30 cellular contexts compared by ENCODE assay signal in the genomic region with DNA sequence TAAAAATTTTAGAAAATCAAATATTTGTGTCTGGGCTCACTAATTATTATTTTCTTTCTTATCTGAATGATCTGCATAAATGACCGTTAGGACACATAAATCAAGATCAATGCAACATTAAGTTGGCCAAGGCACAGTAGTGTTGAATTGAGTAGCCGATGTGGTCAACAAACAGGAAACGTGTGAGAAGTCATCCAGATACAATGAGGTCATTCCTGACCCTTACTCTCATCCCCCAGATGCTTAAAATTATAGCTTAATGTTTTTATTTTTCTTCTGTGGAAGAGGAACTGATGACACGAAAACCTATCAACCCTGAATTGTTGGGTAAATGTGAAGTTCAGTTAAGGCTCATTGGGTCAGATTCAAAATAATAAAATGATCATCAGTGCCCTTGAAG.
"Had no signal": no experiment of that assay in that cellular context is flagged by ENCODE, and none has a peak within 500 bp of the region (broad histone marks: within the 10 kb centered on the region; RNA-seq: fewer than 3 reads in every experiment).

No MANE protein-coding gene starts in this region.

- H3K4me3 ChIP-seq: left lung, lung, mucosa of descending colon, psoas muscle, right atrium auricular region, right lobe of liver, smooth muscle cell, tibial nerve, uterus had no signal

- H3K27ac ChIP-seq: left lung, parathyroid adenoma, psoas muscle, right atrium auricular region, right lobe of liver, tibial nerve, uterus had no signal

- H3K9me3 Mint-ChIP-seq: stimulated activated memory B cell treated with anti-CD40 and anti-IgM and Interleukin-4, amounts not matched to agents 10 μg/mL and 1 μg/mL and 100 μg/mL, for 72 hours had no signal

- H3K4me2 ChIP-seq: smooth muscle cell had no signal

- DNase-seq: hypothalamus; immature natural killer cell; kidney; left colon; left lung; mesendoderm; mucosa of descending colon; naive thymus-derived CD4-positive, alpha-beta T cell; nucleus accumbens; psoas muscle; right lobe of liver; stimulated activated CD4-positive, alpha-beta T cell treated with anti-CD3 and anti-CD28 coated beads, Interleukin-1b, Interleukin-23, amount 100 ng/mL, for 48 hours; stimulated activated CD4-positive, alpha-beta T cell treated with anti-CD3 and anti-CD28 coated beads, Interleukin-2, amount 100 ng/mL, for 48 hours; stimulated activated CD4-positive, alpha-beta T cell treated with anti-CD3 and anti-CD28 coated beads, Interleukin-4, amount 100 ng/mL, for 4 hours; stimulated activated CD8-positive, alpha-beta memory T cell treated with anti-CD3 and anti-CD28 coated beads, Interleukin-4, amount 100 ng/mL, for 48 hours; stimulated activated naive CD4-positive, alpha-beta T cell treated with Interleukin-2 at 50 U/mL for 16 hours; stimulated activated naive CD8-positive, alpha-beta T cell treated with anti-CD3 and anti-CD28 coated beads, Interleukin-15, amount 100 ng/mL, for 72 hours; substantia nigra; uterus had no signal

- H3K27ac Mint-ChIP-seq: immature natural killer cell; mesothelial cell of epicardium; naive thymus-derived CD4-positive, alpha-beta T cell; nephron; stimulated activated memory B cell treated with anti-CD40 and anti-IgM and Interleukin-4, amounts not matched to agents 10 μg/mL and 1 μg/mL and 100 μg/mL, for 72 hours; stimulated activated naive CD8-positive, alpha-beta T cell treated with anti-CD3 and anti-CD28 coated beads, Interleukin-15, amount 100 ng/mL, for 72 hours; type B pancreatic cell had no signal

- H2AFZ ChIP-seq: parathyroid adenoma had no signal

- H3K4me1 Mint-ChIP-seq: immature natural killer cell; naive thymus-derived CD4-positive, alpha-beta T cell; nephron; stimulated activated naive CD8-positive, alpha-beta T cell treated with anti-CD3 and anti-CD28 coated beads, Interleukin-15, amount 100 ng/mL, for 72 hours had no signal

- H3K9me3 ChIP-seq: left lung, mucosa of descending colon, psoas muscle, right atrium auricular region, right lobe of liver, tibial nerve, uterus had no signal

- ATAC-seq: left colon; left lung; mucosa of descending colon; naive thymus-derived CD4-positive, alpha-beta T cell; psoas muscle; right lobe of liver; stimulated activated memory B cell treated with anti-CD40 and anti-IgM and Interleukin-4, amounts not matched to agents 10 μg/mL and 1 μg/mL and 100 μg/mL, for 72 hours; stimulated activated naive CD8-positive, alpha-beta T cell treated with anti-CD3 and anti-CD28 coated beads, Interleukin-15, amount 100 ng/mL, for 72 hours had no signal

- FAIRE-seq: islet of Langerhans, kidney had no signal

- H3K36me3 Mint-ChIP-seq: immature natural killer cell; naive thymus-derived CD4-positive, alpha-beta T cell; stimulated activated memory B cell treated with anti-CD40 and anti-IgM and Interleukin-4, amounts not matched to agents 10 μg/mL and 1 μg/mL and 100 μg/mL, for 72 hours; type B pancreatic cell had no signal

- H3K27me3 Mint-ChIP-seq: stimulated activated memory B cell treated with anti-CD40 and anti-IgM and Interleukin-4, amounts not matched to agents 10 μg/mL and 1 μg/mL and 100 μg/mL, for 72 hours; type B pancreatic cell had no signal

- H3K4me3 Mint-ChIP-seq: immature natural killer cell; mesothelial cell of epicardium; naive thymus-derived CD4-positive, alpha-beta T cell; nephron; neural crest cell; stimulated activated memory B cell treated with anti-CD40 and anti-IgM and Interleukin-4, amounts not matched to agents 10 μg/mL and 1 μg/mL and 100 μg/mL, for 72 hours; stimulated activated naive CD8-positive, alpha-beta T cell treated with anti-CD3 and anti-CD28 coated beads, Interleukin-15, amount 100 ng/mL, for 72 hours; type B pancreatic cell had no signal

- H3K79me2 ChIP-seq: parathyroid adenoma had no signal

- H3K9ac ChIP-seq: parathyroid adenoma had no signal

- H3K4me1 ChIP-seq: left lung, parathyroid adenoma, psoas muscle, right atrium auricular region, right lobe of liver, uterus had no signal

- H3K27me3 ChIP-seq: left lung, right atrium auricular region, right lobe of liver, tibial nerve, uterus had no signal

- H3K36me3 ChIP-seq: left lung, right atrium auricular region, right lobe of liver, tibial nerve, uterus had no signal
